In the genomic region with DNA sequence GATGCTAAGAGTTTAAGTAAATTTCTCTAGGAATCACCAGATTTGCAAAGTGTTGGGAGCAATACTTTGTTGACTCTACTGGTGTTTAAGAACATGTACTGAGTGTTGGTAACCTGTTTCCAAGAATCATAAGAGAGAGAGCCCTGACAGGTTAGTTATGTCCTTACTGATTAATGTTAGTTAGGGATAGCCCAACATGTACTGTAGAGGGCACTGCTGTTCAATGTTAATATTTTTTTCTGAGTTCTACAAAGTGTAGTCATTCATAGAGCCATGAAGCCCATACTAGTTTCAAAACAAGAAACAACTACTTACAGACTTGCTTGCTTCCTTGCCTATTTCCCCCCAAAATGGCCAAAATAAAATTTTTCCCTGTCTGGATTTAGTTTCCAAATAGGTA, we compare ENCODE assay signal across 8 cellular contexts. TPM values are rescaled to one million over a fixed set of nuclear protein-coding genes. Genes with fewer than 3 reads are reported as not detected.
DNase-seq lines count a peak whose midpoint lies in the region; ATAC-seq and TF ChIP-seq lines count a peak whose summit lies in the region.

No MANE protein-coding gene starts in this region.

- no peak overlapping the region for H3K4me2 ChIP-seq in MM.1S (ENCODE audit: low read depth, low read length)

- H3K36me3 ChIP-seq in MM.1S (replicated peaks; ENCODE audit: insufficient read depth, low read length) = no peaks in the 10 kb centered on the region
- H3K36me3 ChIP-seq in gastroesophageal sphincter = no peaks in the 10 kb centered on the region

- TF ChIP-seq POLR2A in gastroesophageal sphincter (IDR thresholded peaks at IDR 0.05) = no peak

- H3K4me1 ChIP-seq in MM.1S (ENCODE audit: low read length) (no peaks in the 10 kb centered on the region), gastroesophageal sphincter (no peaks in the 10 kb centered on the region)

- H3K9me2 ChIP-seq in MM.1S (replicated peaks; ENCODE audit: insufficient read depth, low read length) = no peaks in the 10 kb centered on the region

- H3K9me3 Mint-ChIP-seq in activated T-cell treated with anti-CD3 and anti-CD28 coated beads, Interleukin-2, amount 50 U/mL, for 72 hours = peaks cover 0 to 6% of the 10 kb centered on the region in 2 donors

- ATAC-seq in activated T-cell treated with anti-CD3 and anti-CD28 coated beads, Interleukin-2, amount 50 U/mL, for 72 hours (replicated peaks in 1 of 2) = peak; percentile 69 to 71
- no peak for ATAC-seq in gastroesophageal sphincter

- TF ChIP-seq CTCF in HFF-Myc (IDR thresholded peaks at IDR 0.05; ENCODE audit: low read depth, low read length, missing control alignments) = peak; percentile 30
- peak; percentile 51 for TF ChIP-seq CTCF in MM.1S (IDR thresholded peaks at IDR 0.05; ENCODE audit: low read length)
- peak in 1 of 4 experiments; percentile 10 for TF ChIP-seq CTCF in gastroesophageal sphincter (IDR thresholded peaks at IDR 0.05)

- H3F3A ChIP-seq in MM.1S (ENCODE audit: insufficient read depth, low read length) = no peaks in the 10 kb centered on the region

- H3K79me2 ChIP-seq in MM.1S (ENCODE audit: low read length) = no peaks in the 10 kb centered on the region

- no peaks in the 10 kb centered on the region for H3K4me1 Mint-ChIP-seq in activated T-cell treated with anti-CD3 and anti-CD28 coated beads, Interleukin-2, amount 50 U/mL, for 72 hours (ENCODE audit: low read depth)

- no peaks in the 10 kb centered on the region for H3K36me3 Mint-ChIP-seq in activated T-cell treated with anti-CD3 and anti-CD28 coated beads, Interleukin-2, amount 50 U/mL, for 72 hours (ENCODE audit: insufficient read depth in 2 of 2)

- no peaks in the 10 kb centered on the region for H3K27me3 Mint-ChIP-seq in activated T-cell treated with anti-CD3 and anti-CD28 coated beads, Interleukin-2, amount 50 U/mL, for 72 hours (ENCODE audit: low read depth)

- no peak overlapping the region for H2AFZ ChIP-seq in MM.1S (ENCODE audit: low read length)

- DNase-seq in activated T-cell treated with anti-CD3 and anti-CD28 coated beads, Interleukin-2, amount 50 U/mL, for 72 hours = no peak
- DNase-seq in activated T-cell treated with anti-CD3 and anti-CD28 coated beads for 4 hours (no peak), HFF-Myc (ENCODE audit: extremely low read depth, low read depth) (peak; percentile 39), MM.1S (peak; percentile 49), amniotic stem cell (lab: John Stamatoyannopoulos, UW) (peak; percentile 20), lung microvascular endothelial cell (ENCODE audit: low read depth in 2 of 2) (peak; percentile 64 to 71), GOT3 (lab: John Stamatoyannopoulos, UW) (no peak)

- no peak overlapping the region for H3K9ac ChIP-seq in MM.1S (ENCODE audit: low read length)

- no peak for TF ChIP-seq EP300 in gastroesophageal sphincter (IDR thresholded peaks at IDR 0.05)

- H3K4me3 Mint-ChIP-seq in activated T-cell treated with anti-CD3 and anti-CD28 coated beads, Interleukin-2, amount 50 U/mL, for 72 hours = no peak overlapping the region

- H3K9me3 ChIP-seq in MM.1S (replicated peaks; ENCODE audit: insufficient read depth, low read length) = no peaks in the 10 kb centered on the region
- H3K9me3 ChIP-seq in gastroesophageal sphincter = no peaks in the 10 kb centered on the region

- H4K20me1 ChIP-seq in MM.1S (ENCODE audit: insufficient read depth, low read length) = no peaks in the 10 kb centered on the region

- H3K4me3 ChIP-seq in HFF-Myc (replicated peaks; ENCODE audit: low read depth, low read length) = no peak overlapping the region
- H3K4me3 ChIP-seq in MM.1S (ENCODE audit: low read length) = no peak overlapping the region
- no peak overlapping the region for H3K4me3 ChIP-seq in gastroesophageal sphincter

- H3K27ac ChIP-seq in MM.1S (ENCODE audit: low read length) (no peak overlapping the region), gastroesophageal sphincter (no peak overlapping the region)

- no peaks in the 10 kb centered on the region for H3K27me3 ChIP-seq in MM.1S (replicated peaks; ENCODE audit: insufficient read depth, low read length)
- H3K27me3 ChIP-seq in gastroesophageal sphincter = no peaks in the 10 kb centered on the region

- H3K27ac Mint-ChIP-seq in activated T-cell treated with anti-CD3 and anti-CD28 coated beads, Interleukin-2, amount 50 U/mL, for 72 hours = no peak overlapping the region

RNA-seq across cellular contexts. Expression of gene TMPRSS11D, which starts 11.9 kb away (rescaled TPM):
- not detected for total RNA-seq in activated T-cell treated with anti-CD3 and anti-CD28 coated beads, Interleukin-2, amount 50 U/mL, for 72 hours
- total RNA-seq in lung microvascular endothelial cell = under 0.01 TPM in 2 replicates
- total RNA-seq in gastroesophageal sphincter = 10 to 100 TPM in 1 of 4 donors, 1 to 10 TPM in 1, under 1 TPM in 2; 0.27 to 17.6 (median 1.2) TPM

Comparison
In these comparisons a context has a peak if more than half of its experiments do, and no peak if none do; other contexts are left out.
1. DNase-seq: peak in HFF-Myc (single experiment), MM.1S (single experiment), amniotic stem cell (single experiment) and lung microvascular endothelial cell (2 of 2); none in activated T-cell treated with anti-CD3 and anti-CD28 coated beads, Interleukin-2, amount 50 U/mL, for 72 hours (0 of 2), activated T-cell treated with anti-CD3 and anti-CD28 coated beads for 4 hours (single experiment) and GOT3 (single experiment).